ENCODE assay signal across 9 cellular contexts in genomic region chr17:81322271-81323082, GRCh38. TPM values are rescaled to one million over a fixed set of nuclear protein-coding genes. Genes with fewer than 3 reads are reported as not detected.
DNase-seq lines count a peak whose midpoint lies in the region; ATAC-seq and TF ChIP-seq lines count a peak whose summit lies in the region.
"Had no signal": no experiment of that assay in that cellular context is flagged by ENCODE, and none has a peak within 500 bp of the region (broad histone marks: within the 10 kb centered on the region; RNA-seq: fewer than 3 reads in every experiment).

No MANE protein-coding gene starts in this region.

- DNase-seq in cardiac muscle cell (ENCODE audit: low read depth in 1 of 2, low spot score in 1 of 2) (no peak), Right ventricle myocardium inferior (ENCODE audit: missing footprints) (no peak), T-cell (peak in 19 of 34 experiments; percentile 7 to 37 (median 25)), epithelial cell of esophagus (ENCODE audit: low read depth) (peak; percentile 26), aorta (no peak)
- peak; percentile 13 to 41 for DNase-seq in stimulated activated CD8-positive, alpha-beta memory T cell treated with anti-CD3 and anti-CD28 coated beads, Interleukin-7, amount 100 ng/mL, for 48 hours (ENCODE audit: extremely low read depth in 1 of 2, low read depth in 1 of 2)

- H3K4me3 ChIP-seq in cardiac muscle cell: no peak overlapping the region
- no peak overlapping the region for H3K4me3 ChIP-seq in epithelial cell of esophagus (ENCODE audit: low read length)
- H3K4me3 ChIP-seq in aorta (ENCODE audit: low read length in 2 of 2): no peak overlapping the region

- no peaks in the 10 kb centered on the region for H3K9me3 Mint-ChIP-seq in T-cell

- intact Hi-C loops in Right ventricle myocardium inferior (cut with DNase I): no loop called here
- intact Hi-C loops in aorta (cut with DNase I): no loop called here

- H3K4me3 Mint-ChIP-seq in T-cell: no peak overlapping the region
- H3K4me3 Mint-ChIP-seq: activated naive CD8-positive, alpha-beta T cell had no signal

- WGBS in aorta, 2 donors: 89 to 91% methylated on average over 30 to 34 of the region's 34 CpGs

- H3K36me3 Mint-ChIP-seq in T-cell: no peaks in the 10 kb centered on the region
- H3K36me3 Mint-ChIP-seq: activated naive CD8-positive, alpha-beta T cell had no signal

- peaks cover 3 to 5% of the 10 kb centered on the region in 2 donors for H3K27me3 Mint-ChIP-seq in T-cell
- H3K27me3 Mint-ChIP-seq: activated naive CD8-positive, alpha-beta T cell had no signal

- H3K27me3 ChIP-seq in cardiac muscle cell (no peaks in the 10 kb centered on the region), aorta (ENCODE audit: control insufficient read depth in 1 of 2, insufficient read depth in 2 of 2, low read length in 1 of 2) (no peaks in the 10 kb centered on the region)

- CTCF ChIA-PET in T-cell (lab: Charles Lee): interaction anchor here in 1 of 2 donors (1.0 kb wide), 1 partner anchor 30 kb away, joined by 3 read pairs; no protein-coding TSS in a partner anchor

- no peaks in the 10 kb centered on the region for H3K9me3 ChIP-seq in cardiac muscle cell (ENCODE audit: low read depth)
- no peaks in the 10 kb centered on the region for H3K9me3 ChIP-seq in aorta (ENCODE audit: control insufficient read depth, low read length)

- no peaks in the 10 kb centered on the region for H3K36me3 ChIP-seq in cardiac muscle cell
- no peaks in the 10 kb centered on the region for H3K36me3 ChIP-seq in aorta (ENCODE audit: control insufficient read depth in 1 of 2, insufficient read depth in 2 of 2, low read length in 1 of 2)

- peak; percentile 22 for TF ChIP-seq CTCF in cardiac muscle cell (IDR thresholded peaks at IDR 0.05; ENCODE audit: low read depth, low read length)
- peak; percentile 6 for TF ChIP-seq CTCF in epithelial cell of esophagus (IDR thresholded peaks at IDR 0.05; ENCODE audit: insufficient read depth, low read depth, low read length, missing control alignments)

- POLR2A ChIA-PET in T-cell (lab: Charles Lee): no interaction called here

- ATAC-seq in Right ventricle myocardium inferior: no peak
- peak in 3 of 4 experiments; percentile 45 to 75 (median 58) for ATAC-seq in T-cell (replicated peaks in 1 of 4)
- ATAC-seq in HG03439 (IDR thresholded peaks at IDR 0.05; ENCODE audit: unreplicated experiment): no peak
- ATAC-seq in aorta (ENCODE audit: low FRiP score): no peak
- no peak for ATAC-seq in HG02588 (IDR thresholded peaks at IDR 0.05; ENCODE audit: unreplicated experiment)

- H3K4me1 ChIP-seq in cardiac muscle cell (ENCODE audit: low read depth) (peaks cover 19% of the 10 kb centered on the region), aorta (ENCODE audit: control insufficient read depth in 1 of 2, insufficient read depth in 2 of 2, low read length in 2 of 2) (no peaks in the 10 kb centered on the region)

- no peak overlapping the region for H3K27ac Mint-ChIP-seq in T-cell
- H3K27ac Mint-ChIP-seq: activated naive CD8-positive, alpha-beta T cell had no signal

- H3K4me1 Mint-ChIP-seq in T-cell: no peaks in the 10 kb centered on the region

- H3K27ac ChIP-seq in cardiac muscle cell: no peak overlapping the region
- H3K27ac ChIP-seq in aorta (ENCODE audit: low read depth in 1 of 2, low read length in 2 of 2): no peak overlapping the region

RNA-seq across cellular contexts. Expression of gene SLC38A10, which starts 27.4 kb away (rescaled TPM):
- total RNA-seq in cardiac muscle cell: 104 and 131 TPM in 2 replicates
- polyA plus RNA-seq in cardiac muscle cell: 68.1 and 94.4 TPM in 2 replicates
- total RNA-seq in Right ventricle myocardium inferior: 44.6 TPM
- 10 to 100 TPM; 52.8 to 95.2 (median 82.3) TPM for total RNA-seq in T-cell
- 10 to 100 TPM; 61.9 to 79.6 TPM for total RNA-seq in aorta
- polyA plus RNA-seq in aorta: 100 to 1,000 TPM in 1 of 2 donors, 10 to 100 TPM in 1; 22.3 to 118 TPM

Comparison
In these comparisons a context has a peak if more than half of its experiments do, and no peak if none do; other contexts are left out.
1. DNase-seq: peak in T-cell (19 of 34), epithelial cell of esophagus (single experiment) and stimulated activated CD8-positive, alpha-beta memory T cell treated with anti-CD3 and anti-CD28 coated beads, Interleukin-7, amount 100 ng/mL, for 48 hours (2 of 2); none in cardiac muscle cell (0 of 2), Right ventricle myocardium inferior (single experiment) and aorta (0 of 2).
2. ATAC-seq: peak in T-cell (3 of 4); none in Right ventricle myocardium inferior (single experiment), HG03439 (single experiment), aorta (single experiment) and HG02588 (single experiment).